Comparison of ENCODE assay signal across 9 cellular contexts in genomic region chr19:39824143-39825092, GRCh38. TPM values are rescaled to one million over a fixed set of nuclear protein-coding genes. Genes with fewer than 3 reads are reported as not detected.
DNase-seq lines count a peak whose midpoint lies in the region; ATAC-seq, FAIRE-seq and TF ChIP-seq lines count a peak whose summit lies in the region.
"Had no signal": no experiment of that assay in that cellular context is flagged by ENCODE, and none has a peak within 500 bp of the region (broad histone marks: within the 10 kb centered on the region; RNA-seq: fewer than 3 reads in every experiment).

No MANE protein-coding gene starts in this region.

- H3K36me3 ChIP-seq in duodenal mucosa (ENCODE audit: control insufficient read depth in 1 of 2, insufficient read depth in 2 of 2, low read length in 2 of 2) (peaks cover 6 to 21% of the 10 kb centered on the region in 2 donors), HepG2 (replicated peaks in 1 of 2; ENCODE audit: control insufficient read depth in 1 of 2, insufficient read depth in 2 of 2, low read length in 2 of 2) (peaks cover 3 to 18% of the 10 kb centered on the region in 2 experiments; a peak in 3 of 5 replicates)

- H4K20me1 ChIP-seq in HepG2 (ENCODE audit: insufficient read depth, low read length): no peaks in the 10 kb centered on the region

- H3K4me1 Mint-ChIP-seq in activated CD4-positive, alpha-beta T cell treated with anti-CD3 and anti-CD28 coated beads, Interleukin-2, amount 10 ng/mL, durations not matched to agents 7 days and 5 days: peaks cover 12% of the 10 kb centered on the region

- H3K27ac ChIP-seq in duodenal mucosa (ENCODE audit: low read depth, low read length): no peak overlapping the region
- H3K27ac ChIP-seq in HepG2 (ENCODE audit: extremely low read length, insufficient read depth, low read length): no peak overlapping the region

- H3K9me3 Mint-ChIP-seq in activated CD4-positive, alpha-beta T cell treated with anti-CD3 and anti-CD28 coated beads, Interleukin-2, amount 10 ng/mL, durations not matched to agents 7 days and 5 days: no peaks in the 10 kb centered on the region

- H3K4me3 ChIP-seq in duodenal mucosa (ENCODE audit: low read depth in 1 of 2, low read length in 2 of 2) (peak overlapping the region; percentile 83 to 97), HepG2 (replicated peaks in 1 of 3; ENCODE audit: insufficient read depth in 1 of 3, low read depth in 2 of 3, low read length in 3 of 3) (peak overlapping the region; percentile 33 to 68 (median 64); a peak in 5 of 6 replicates)

- intact Hi-C loops in HepG2 (cut with micrococcal nuclease; ENCODE audit: unreplicated experiment): no loop called here

- TSS peak; percentile 51 for BruUV-seq in HepG2 (replicated peaks; lab: Mats Ljungman, UMichigan)

- H3K79me2 ChIP-seq in HepG2 (ENCODE audit: insufficient read depth, low read length): no peaks in the 10 kb centered on the region

- H3K27me3 ChIP-seq in duodenal mucosa (ENCODE audit: control insufficient read depth in 1 of 2, insufficient read depth in 2 of 2, low read length in 2 of 2) (no peaks in the 10 kb centered on the region), HepG2 (ENCODE audit: control insufficient read depth in 1 of 2, insufficient read depth in 2 of 2, low read length in 2 of 2) (no peaks in the 10 kb centered on the region)

- H3K4me1 ChIP-seq in duodenal mucosa (ENCODE audit: control insufficient read depth in 1 of 2, insufficient read depth in 2 of 2, low read length in 2 of 2): peaks cover 13 to 15% of the 10 kb centered on the region in 2 donors
- H3K4me1 ChIP-seq in HepG2 (ENCODE audit: insufficient read depth, low read length): peaks cover 17% of the 10 kb centered on the region

- FAIRE-seq in HepG2 (lab: Jason Lieb, UNC): peak; percentile 63
- FAIRE-seq: G401.6 had no signal

- no peak for TF ChIP-seq CTCF in HepG2 (CRISPR knock-in tag; IDR thresholded peaks at IDR 0.05)

- H3K9ac ChIP-seq in duodenal mucosa (ENCODE audit: low read depth in 1 of 2, low read length in 2 of 2) (peak overlapping the region; percentile 65 to 87), HepG2 (ENCODE audit: insufficient read depth, low read depth, low read length) (peak overlapping the region; percentile 33)

- peak; percentile 82 for ATAC-seq in HG03064 (IDR thresholded peaks at IDR 0.05; ENCODE audit: low read depth, unreplicated experiment)
- peak; percentile 95 for ATAC-seq in HepG2

- peak overlapping the region; percentile 76 for H3K4me2 ChIP-seq in HepG2 (ENCODE audit: low read depth, low read length)

- H3K4me3 Mint-ChIP-seq in activated CD4-positive, alpha-beta T cell treated with anti-CD3 and anti-CD28 coated beads, Interleukin-2, amount 10 ng/mL, durations not matched to agents 7 days and 5 days: no peak overlapping the region

- DNase-seq in SIG-M5 treated with dmso at 0.1 percent for 504 hours (lab: John Stamatoyannopoulos, UW; ENCODE audit: unreplicated experiment) (peak; percentile 61), SIG-M5 (lab: John Stamatoyannopoulos, UW) (no peak), NCI-H2227 treated with DMSO at 0.1 percent for 48 hours (lab: John Stamatoyannopoulos, UW) (peak; percentile 100), HepG2 (ENCODE audit: low spot score) (peak; percentile 77)
- peak; percentile 95 for DNase-seq in activated CD4-positive, alpha-beta T cell treated with anti-CD3 and anti-CD28 coated beads, Interleukin-2, amount 10 ng/mL, durations not matched to agents 7 days and 5 days
- DNase-seq in stimulated activated CD4-positive, alpha-beta T cell treated with anti-CD3 and anti-CD28 coated beads, Interleukin-2, amount 100 ng/mL, for 4 hours (ENCODE audit: low read depth): peak; percentile 77

- WGBS in HepG2 (ENCODE audit: low lambda C conversion rate): 39% methylated on average over 35 of the region's 47 CpGs

- TF ChIP-seq POLR2A in HepG2 (IDR thresholded peaks at IDR 0.05; ENCODE audit: insufficient read depth in 1 of 2, low read depth in 2 of 2, low read length in 2 of 2): 0 out of 4 replicates have a peak, but pooled peaks of 1 of the 2 experiments have one; percentile 48

- H3K9me3 ChIP-seq in duodenal mucosa (ENCODE audit: control insufficient read depth in 1 of 2, low read length in 2 of 2) (no peaks in the 10 kb centered on the region), HepG2 (ENCODE audit: low read length) (no peaks in the 10 kb centered on the region)

- peaks cover 19% of the 10 kb centered on the region for H3K36me3 Mint-ChIP-seq in activated CD4-positive, alpha-beta T cell treated with anti-CD3 and anti-CD28 coated beads, Interleukin-2, amount 10 ng/mL, durations not matched to agents 7 days and 5 days (ENCODE audit: low read depth)

- in situ Hi-C loops in HepG2 (cut with HindIII; ENCODE audit: extremely low pct_ligation_motif_present, low pct_unique_long_range_greater_than_20kb): no loop called here

- no peaks in the 10 kb centered on the region for H3K27me3 Mint-ChIP-seq in activated CD4-positive, alpha-beta T cell treated with anti-CD3 and anti-CD28 coated beads, Interleukin-2, amount 10 ng/mL, durations not matched to agents 7 days and 5 days

- TF ChIP-seq EP300 in HepG2 (IDR thresholded peaks at IDR 0.05; ENCODE audit: low read depth in 2 of 2, low read length in 2 of 2) (no peak), HepG2 (CRISPR knock-in tag; IDR thresholded peaks at IDR 0.05; ENCODE audit: borderline replicate concordance) (no peak)

- TF ChIP-seq RAD21 in HepG2 (CRISPR knock-in tag; IDR thresholded peaks at IDR 0.05): no peak

- no peak overlapping the region for H2AFZ ChIP-seq in HepG2 (ENCODE audit: low read length)

- POLR2A ChIA-PET in activated CD4-positive, alpha-beta T cell treated with anti-CD3 and anti-CD28 coated beads, Interleukin-2, amount 10 ng/mL, durations not matched to agents 7 days and 5 days (lab: Charles Lee): no interaction called here
- POLR2A ChIA-PET in HepG2 (lab: Yijun Ruan, JAX): no interaction called here

- CTCF ChIA-PET in activated CD4-positive, alpha-beta T cell treated with anti-CD3 and anti-CD28 coated beads, Interleukin-2, amount 10 ng/mL, durations not matched to agents 7 days and 5 days (lab: Charles Lee): interaction anchor here (1.6 kb wide), 1 partner anchor 9 kb away, joined by 6 read pairs; the partner anchor contains the start of gene DYRK1B
- CTCF ChIA-PET in HepG2 (lab: Yijun Ruan, JAX; ENCODE audit: low intra/inter-chr PET ratio, low total read pairs): no interaction called here

- H3K27ac Mint-ChIP-seq in activated CD4-positive, alpha-beta T cell treated with anti-CD3 and anti-CD28 coated beads, Interleukin-2, amount 10 ng/mL, durations not matched to agents 7 days and 5 days: no peak overlapping the region

RNA-seq across cellular contexts. Expression of gene DYRK1B, which starts 9.5 kb away (rescaled TPM):
- total RNA-seq in activated CD4-positive, alpha-beta T cell treated with anti-CD3 and anti-CD28 coated beads, Interleukin-2, amount 10 ng/mL, durations not matched to agents 7 days and 5 days: 10 to 100 TPM; 10.9 to 11.5 TPM
- total RNA-seq in HepG2 (2016; rRNA removed; fragmentation: Illumina TruSeq; extraction: Trizol): 0.45 and 0.82 TPM in 2 replicates
- total RNA-seq in HepG2 (2016; cell fraction: cytosol; rRNA removed; fragmentation: Illumina TruSeq; extraction: Trizol; ENCODE audit: low read depth): 1.2 and 1.7 TPM in 2 replicates
- total RNA-seq in HepG2 (2016; cell fraction: insoluble cytoplasmic fraction; rRNA removed; fragmentation: Illumina TruSeq; extraction: Trizol): 0.39 and 1.3 TPM in 2 replicates
- 1.00 and 1.1 TPM in 2 replicates for total RNA-seq in HepG2 (2016; cell fraction: membrane; rRNA removed; fragmentation: Illumina TruSeq; extraction: Trizol)
- total RNA-seq in HepG2 (2016; cell fraction: nucleus; rRNA removed; fragmentation: Illumina TruSeq; extraction: Trizol): 1.3 and 1.5 TPM in 2 replicates
- 1.1 and 1.3 TPM in 2 replicates for polyA plus RNA-seq in HepG2 (2011; rRNA removed)
- polyA plus RNA-seq in HepG2 (2011; cell fraction: cytosol; rRNA removed): 0.50 and 0.64 TPM in 2 replicates
- polyA plus RNA-seq in HepG2 (2011; cell fraction: nucleus; rRNA removed): 5.0 and 6.5 TPM in 2 replicates
- 2.0 and 2.5 TPM in 2 replicates for polyA plus RNA-seq in HepG2 (2012)
- 1.7 and 1.9 TPM in 2 replicates for polyA plus RNA-seq in HepG2 (2016; cell fraction: cytosol; fragmentation: Illumina TruSeq; extraction: Trizol; ENCODE audit: low read depth)
- 0.58 and 0.68 TPM in 2 replicates for polyA plus RNA-seq in HepG2 (2016; cell fraction: insoluble cytoplasmic fraction; fragmentation: Illumina TruSeq; extraction: Trizol; ENCODE audit: low read depth)
- 1.8 and 2.4 TPM in 2 replicates for polyA plus RNA-seq in HepG2 (2016; cell fraction: membrane; fragmentation: Illumina TruSeq; extraction: Trizol; ENCODE audit: low read depth)
- 4.3 and 5.9 TPM in 2 replicates for polyA plus RNA-seq in HepG2 (2016; cell fraction: nucleus; fragmentation: Illumina TruSeq; extraction: Trizol; ENCODE audit: insufficient read depth, low read depth)
- polyA minus RNA-seq in HepG2 (2011; rRNA and poly(A)+ RNA removed; ENCODE audit: low replicate concordance): 1.2 and 13.7 TPM in 2 replicates
- polyA minus RNA-seq in HepG2 (2011; cell fraction: cytosol; rRNA and poly(A)+ RNA removed): not detected in 2 replicates
- polyA minus RNA-seq in HepG2 (2011; cell fraction: nucleus; rRNA and poly(A)+ RNA removed): 1.3 and 2.7 TPM in 2 replicates

RNA-seq across cellular contexts. Expression of gene FBL, which starts 21.8 kb away (rescaled TPM):
- total RNA-seq in activated CD4-positive, alpha-beta T cell treated with anti-CD3 and anti-CD28 coated beads, Interleukin-2, amount 10 ng/mL, durations not matched to agents 7 days and 5 days: 100 to 1,000 TPM; 330 to 377 TPM
- total RNA-seq in HepG2 (2016; rRNA removed; fragmentation: Illumina TruSeq; extraction: Trizol): 153 and 235 TPM in 2 replicates
- 97.6 and 118 TPM in 2 replicates for total RNA-seq in HepG2 (2016; cell fraction: cytosol; rRNA removed; fragmentation: Illumina TruSeq; extraction: Trizol; ENCODE audit: low read depth)
- 156 and 237 TPM in 2 replicates for total RNA-seq in HepG2 (2016; cell fraction: insoluble cytoplasmic fraction; rRNA removed; fragmentation: Illumina TruSeq; extraction: Trizol)
- 195 and 220 TPM in 2 replicates for total RNA-seq in HepG2 (2016; cell fraction: membrane; rRNA removed; fragmentation: Illumina TruSeq; extraction: Trizol)
- 85.6 and 92.5 TPM in 2 replicates for total RNA-seq in HepG2 (2016; cell fraction: nucleus; rRNA removed; fragmentation: Illumina TruSeq; extraction: Trizol)
- 408 and 468 TPM in 2 replicates for polyA plus RNA-seq in HepG2 (2011; rRNA removed)
- 399 and 528 TPM in 2 replicates for polyA plus RNA-seq in HepG2 (2011; cell fraction: cytosol; rRNA removed)
- 142 and 169 TPM in 2 replicates for polyA plus RNA-seq in HepG2 (2011; cell fraction: nucleus; rRNA removed)
- polyA plus RNA-seq in HepG2 (2012): 311 and 349 TPM in 2 replicates
- 376 and 452 TPM in 2 replicates for polyA plus RNA-seq in HepG2 (2016; cell fraction: cytosol; fragmentation: Illumina TruSeq; extraction: Trizol; ENCODE audit: low read depth)
- polyA plus RNA-seq in HepG2 (2016; cell fraction: insoluble cytoplasmic fraction; fragmentation: Illumina TruSeq; extraction: Trizol; ENCODE audit: low read depth): 420 and 553 TPM in 2 replicates
- polyA plus RNA-seq in HepG2 (2016; cell fraction: membrane; fragmentation: Illumina TruSeq; extraction: Trizol; ENCODE audit: low read depth): 376 and 422 TPM in 2 replicates
- polyA plus RNA-seq in HepG2 (2016; cell fraction: nucleus; fragmentation: Illumina TruSeq; extraction: Trizol; ENCODE audit: insufficient read depth, low read depth): 243 and 256 TPM in 2 replicates
- polyA minus RNA-seq in HepG2 (2011; rRNA and poly(A)+ RNA removed; ENCODE audit: low replicate concordance): 543 and 868 TPM in 2 replicates
- 96.2 and 102 TPM in 2 replicates for polyA minus RNA-seq in HepG2 (2011; cell fraction: cytosol; rRNA and poly(A)+ RNA removed)
- polyA minus RNA-seq in HepG2 (2011; cell fraction: nucleus; rRNA and poly(A)+ RNA removed): 21.2 and 34.9 TPM in 2 replicates

RNA-seq across cellular contexts. Expression of gene LEUTX, which starts 45.8 kb away (rescaled TPM):
- not detected for total RNA-seq in activated CD4-positive, alpha-beta T cell treated with anti-CD3 and anti-CD28 coated beads, Interleukin-2, amount 10 ng/mL, durations not matched to agents 7 days and 5 days
- total RNA-seq in HepG2 (2016; rRNA removed; fragmentation: Illumina TruSeq; extraction: Trizol): not detected in 2 replicates
- not detected in 2 replicates for total RNA-seq in HepG2 (2016; cell fraction: cytosol; rRNA removed; fragmentation: Illumina TruSeq; extraction: Trizol; ENCODE audit: low read depth)
- not detected in 2 replicates for total RNA-seq in HepG2 (2016; cell fraction: insoluble cytoplasmic fraction; rRNA removed; fragmentation: Illumina TruSeq; extraction: Trizol)
- total RNA-seq in HepG2 (2016; cell fraction: membrane; rRNA removed; fragmentation: Illumina TruSeq; extraction: Trizol): not detected in 2 replicates
- total RNA-seq in HepG2 (2016; cell fraction: nucleus; rRNA removed; fragmentation: Illumina TruSeq; extraction: Trizol): not detected in 2 replicates
- not detected in 2 replicates for polyA plus RNA-seq in HepG2 (2011; rRNA removed)
- polyA plus RNA-seq in HepG2 (2011; cell fraction: cytosol; rRNA removed): not detected in 2 replicates
- polyA plus RNA-seq in HepG2 (2011; cell fraction: nucleus; rRNA removed): not detected in 2 replicates
- polyA plus RNA-seq in HepG2 (2012): not detected in 2 replicates
- not detected in 2 replicates for polyA plus RNA-seq in HepG2 (2016; cell fraction: cytosol; fragmentation: Illumina TruSeq; extraction: Trizol; ENCODE audit: low read depth)
- polyA plus RNA-seq in HepG2 (2016; cell fraction: insoluble cytoplasmic fraction; fragmentation: Illumina TruSeq; extraction: Trizol; ENCODE audit: low read depth): not detected in 2 replicates
- polyA plus RNA-seq in HepG2 (2016; cell fraction: membrane; fragmentation: Illumina TruSeq; extraction: Trizol; ENCODE audit: low read depth): not detected in 2 replicates
- not detected in 2 replicates for polyA plus RNA-seq in HepG2 (2016; cell fraction: nucleus; fragmentation: Illumina TruSeq; extraction: Trizol; ENCODE audit: insufficient read depth, low read depth)
- not detected in 2 replicates for polyA minus RNA-seq in HepG2 (2011; rRNA and poly(A)+ RNA removed; ENCODE audit: low replicate concordance)
- polyA minus RNA-seq in HepG2 (2011; cell fraction: cytosol; rRNA and poly(A)+ RNA removed): not detected in 2 replicates
- polyA minus RNA-seq in HepG2 (2011; cell fraction: nucleus; rRNA and poly(A)+ RNA removed): not detected in 2 replicates
